In the genomic region with DNA sequence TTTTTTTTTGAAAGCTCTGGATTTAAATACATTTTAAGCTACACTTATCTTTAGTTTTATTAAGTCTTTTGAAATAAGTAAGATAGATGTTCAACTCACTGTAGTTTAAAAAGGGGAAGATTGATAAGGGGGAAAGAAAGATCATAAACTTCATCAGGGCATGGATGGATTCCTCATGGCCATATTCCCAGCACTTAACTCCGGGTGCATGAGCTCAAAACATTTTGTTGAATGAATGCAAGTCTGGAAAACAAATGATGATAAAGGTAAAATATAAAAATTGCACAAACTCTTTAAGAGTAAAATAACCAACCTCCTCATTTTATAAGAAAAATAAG, we compare ENCODE assay signal across 10 cellular contexts. TPM values are rescaled to one million over a fixed set of nuclear protein-coding genes. Genes with fewer than 3 reads are reported as not detected.
DNase-seq lines count a peak whose midpoint lies in the region; ATAC-seq and TF ChIP-seq lines count a peak whose summit lies in the region.
"Had no signal": no experiment of that assay in that cellular context is flagged by ENCODE, and none has a peak within 500 bp of the region (broad histone marks: within the 10 kb centered on the region; RNA-seq: fewer than 3 reads in every experiment).

No MANE protein-coding gene starts in this region.

- H3K36me3 Mint-ChIP-seq in activated T-cell treated with anti-CD3 and anti-CD28 coated beads, Interleukin-2, amount 50 U/mL, for 4 hours (ENCODE audit: insufficient read depth) = no peaks in the 10 kb centered on the region

- H3K4me3 Mint-ChIP-seq in activated T-cell treated with anti-CD3 and anti-CD28 coated beads, Interleukin-2, amount 50 U/mL, for 4 hours = peak overlapping the region; percentile 66

- peaks cover 8% of the 10 kb centered on the region for H3K27me3 Mint-ChIP-seq in activated T-cell treated with anti-CD3 and anti-CD28 coated beads, Interleukin-2, amount 50 U/mL, for 4 hours (ENCODE audit: low read depth)

- H3K4me3 ChIP-seq in esophagus squamous epithelium = peak overlapping the region in 3 of 4 donors; percentile 15 to 50 (median 31)
- peak overlapping the region; percentile 25 to 27 for H3K4me3 ChIP-seq in tibial artery
- H3K4me3 ChIP-seq: vagina had no signal

- H3K9me3 ChIP-seq in esophagus squamous epithelium (no peaks in the 10 kb centered on the region), tibial artery (no peaks in the 10 kb centered on the region)
- H3K9me3 ChIP-seq: vagina had no signal

- WGBS in esophagus squamous epithelium, 2 donors = 25 to 38% methylated on average over 1 of the region's 1 CpG

- no peaks in the 10 kb centered on the region for H3K9me3 Mint-ChIP-seq in activated T-cell treated with anti-CD3 and anti-CD28 coated beads, Interleukin-2, amount 50 U/mL, for 4 hours

- H3K4me1 ChIP-seq in esophagus squamous epithelium (peaks cover 0 to 28% (median 0%) of the 10 kb centered on the region in 3 donors), tibial artery (peaks cover 0 to 21% (median 14%) of the 10 kb centered on the region in 4 donors)
- H3K4me1 ChIP-seq: vagina had no signal

- no peak for ATAC-seq in activated T-cell treated with anti-CD3 and anti-CD28 coated beads, Interleukin-2, amount 50 U/mL, for 4 hours
- ATAC-seq in GM19452 (IDR thresholded peaks at IDR 0.05; ENCODE audit: unreplicated experiment) = no peak

- no peak for DNase-seq in activated T-cell treated with anti-CD3 and anti-CD28 coated beads, Interleukin-2, amount 50 U/mL, for 4 hours
- no peak for DNase-seq in activated T-cell treated with anti-CD3 and anti-CD28 coated beads, Interleukin-2, amount 50 U/mL, for 1 hour
- DNase-seq in esophagus squamous epithelium (lab: John Stamatoyannopoulos, UW) = no peak
- DNase-seq in tibial artery = no peak
- no peak for DNase-seq in NCI-H2227 treated with DMSO at 0.1 percent for 48 hours (lab: John Stamatoyannopoulos, UW)
- no peak for DNase-seq in glomerular visceral epithelial cell (ENCODE audit: extremely low spot score)

- H3K4me1 Mint-ChIP-seq in activated T-cell treated with anti-CD3 and anti-CD28 coated beads, Interleukin-2, amount 50 U/mL, for 4 hours (ENCODE audit: low read depth) = peaks cover 15% of the 10 kb centered on the region

- intact Hi-C loops in esophagus squamous epithelium (cut with DNase I) (no loop called here), tibial artery (cut with DNase I; ENCODE audit: low total_unique reads) (no loop called here)

- H3K27ac ChIP-seq in VCaP (no peak overlapping the region), esophagus squamous epithelium (peak overlapping the region in 2 of 4 donors; percentile 6 to 62), tibial artery (peak overlapping the region in 1 of 2 donors; percentile 34)

- no peak for TF ChIP-seq POLR2A in esophagus squamous epithelium (IDR thresholded peaks at IDR 0.05)

- no peaks in the 10 kb centered on the region for H3K36me3 ChIP-seq in esophagus squamous epithelium
- H3K36me3 ChIP-seq in tibial artery = no peaks in the 10 kb centered on the region
- H3K36me3 ChIP-seq: gastroesophageal sphincter, vagina had no signal

- H3K27me3 ChIP-seq in esophagus squamous epithelium (no peaks in the 10 kb centered on the region), tibial artery (no peaks in the 10 kb centered on the region)
- H3K27me3 ChIP-seq: gastroesophageal sphincter, vagina had no signal

- TF ChIP-seq CTCF in VCaP (conservative IDR thresholded peaks at IDR 0.05) (peak; percentile 29), esophagus squamous epithelium (IDR thresholded peaks at IDR 0.05) (no peak), tibial artery (IDR thresholded peaks at IDR 0.05) (no peak)

RNA-seq across cellular contexts. Expression of a gene that starts 4.3 kb away (rescaled TPM):
- under 1 TPM; 0.33 to 0.51 (median 0.50) TPM for total RNA-seq in activated T-cell treated with anti-CD3 and anti-CD28 coated beads, Interleukin-2, amount 50 U/mL, for 4 hours
- 10 to 100 TPM in 1 of 4 donors, 1 to 10 TPM in 2, under 1 TPM in 1; 0.23 to 36.3 (median 5.6) TPM for total RNA-seq in esophagus squamous epithelium
